In genomic region chr3:126487151-126487771, GRCh38 we compare ENCODE assay signal across 10 cellular contexts. TPM values are rescaled to one million over a fixed set of nuclear protein-coding genes. Genes with fewer than 3 reads are reported as not detected.
A peak's percentile ranks its signal among the peaks of the same experiment; 100 is the strongest.
DNase-seq lines count a peak whose midpoint lies in the region; ATAC-seq and TF ChIP-seq lines count a peak whose summit lies in the region.
"Had no signal": no experiment of that assay in that cellular context is flagged by ENCODE, and none has a peak within 500 bp of the region (broad histone marks: within the 10 kb centered on the region; RNA-seq: fewer than 3 reads in every experiment).

No MANE protein-coding gene starts in this region.

- H3K27ac ChIP-seq in foreskin keratinocyte, result no peak overlapping the region
- H3K27ac ChIP-seq: C4-2B had no signal

- H3K27me3 ChIP-seq in foreskin keratinocyte, result peaks cover 3% of the 10 kb centered on the region

- H3K4me3 Mint-ChIP-seq in activated T-cell treated with anti-CD3 and anti-CD28 coated beads, Interleukin-2, amount 50 U/mL, for 24 hours, result no peak overlapping the region
- H3K4me3 Mint-ChIP-seq in T-helper 17 cell, result no peak overlapping the region
- no peak overlapping the region for H3K4me3 Mint-ChIP-seq in stimulated activated naive CD8-positive, alpha-beta T cell treated with anti-CD3 and anti-CD28 coated beads, Interleukin-15, Interleukin-2, amounts not matched to agents 100 ng/mL and 50 ng/mL, for 24 hours

- no peaks in the 10 kb centered on the region for H3K4me1 ChIP-seq in foreskin keratinocyte

- no peaks in the 10 kb centered on the region for H3K27me3 Mint-ChIP-seq in activated T-cell treated with anti-CD3 and anti-CD28 coated beads, Interleukin-2, amount 50 U/mL, for 24 hours
- H3K27me3 Mint-ChIP-seq in T-helper 17 cell, result peaks cover 12% of the 10 kb centered on the region
- H3K27me3 Mint-ChIP-seq in stimulated activated naive CD8-positive, alpha-beta T cell treated with anti-CD3 and anti-CD28 coated beads, Interleukin-15, Interleukin-2, amounts not matched to agents 100 ng/mL and 50 ng/mL, for 24 hours, result no peaks in the 10 kb centered on the region

- H3K36me3 Mint-ChIP-seq in activated T-cell treated with anti-CD3 and anti-CD28 coated beads, Interleukin-2, amount 50 U/mL, for 24 hours (ENCODE audit: low read depth), result no peaks in the 10 kb centered on the region
- H3K36me3 Mint-ChIP-seq in T-helper 17 cell (ENCODE audit: low read depth), result peaks cover 2% of the 10 kb centered on the region
- no peaks in the 10 kb centered on the region for H3K36me3 Mint-ChIP-seq in stimulated activated naive CD8-positive, alpha-beta T cell treated with anti-CD3 and anti-CD28 coated beads, Interleukin-15, Interleukin-2, amounts not matched to agents 100 ng/mL and 50 ng/mL, for 24 hours (ENCODE audit: low read depth)

- no peaks in the 10 kb centered on the region for H3K9me3 Mint-ChIP-seq in activated T-cell treated with anti-CD3 and anti-CD28 coated beads, Interleukin-2, amount 50 U/mL, for 24 hours
- H3K9me3 Mint-ChIP-seq in stimulated activated naive CD8-positive, alpha-beta T cell treated with anti-CD3 and anti-CD28 coated beads, Interleukin-15, Interleukin-2, amounts not matched to agents 100 ng/mL and 50 ng/mL, for 24 hours, result no peaks in the 10 kb centered on the region

- peak overlapping the region; percentile 82 for H3K27ac Mint-ChIP-seq in activated T-cell treated with anti-CD3 and anti-CD28 coated beads, Interleukin-2, amount 50 U/mL, for 24 hours
- H3K27ac Mint-ChIP-seq in T-helper 17 cell, result no peak overlapping the region
- peak overlapping the region; percentile 88 for H3K27ac Mint-ChIP-seq in stimulated activated naive CD8-positive, alpha-beta T cell treated with anti-CD3 and anti-CD28 coated beads, Interleukin-15, Interleukin-2, amounts not matched to agents 100 ng/mL and 50 ng/mL, for 24 hours

- H3K4me1 Mint-ChIP-seq in activated T-cell treated with anti-CD3 and anti-CD28 coated beads, Interleukin-2, amount 50 U/mL, for 24 hours (ENCODE audit: low read depth), result peaks cover 11% of the 10 kb centered on the region
- peaks cover 8% of the 10 kb centered on the region for H3K4me1 Mint-ChIP-seq in T-helper 17 cell
- H3K4me1 Mint-ChIP-seq in stimulated activated naive CD8-positive, alpha-beta T cell treated with anti-CD3 and anti-CD28 coated beads, Interleukin-15, Interleukin-2, amounts not matched to agents 100 ng/mL and 50 ng/mL, for 24 hours (ENCODE audit: low read depth), result peaks cover 12% of the 10 kb centered on the region

- ATAC-seq in T-helper 17 cell (peak; percentile 27), foreskin keratinocyte (peak; percentile 72)
- ATAC-seq: left colon had no signal

- no peaks in the 10 kb centered on the region for H3K9me3 ChIP-seq in T-helper 17 cell (ENCODE audit: control insufficient read depth, low read length, poor library complexity, severe bottlenecking)

- DNase-seq in activated T-cell treated with anti-CD3 and anti-CD28 coated beads, Interleukin-2, amount 50 U/mL, for 24 hours, result no peak
- DNase-seq in activated T-cell treated with anti-CD3 and anti-CD28 coated beads for 4 hours (no peak), T-helper 17 cell (no peak), foreskin keratinocyte (peak; percentile 29 to 68), NCI-H1417 treated with DMSO at 0.1 percent for 48 hours (lab: John Stamatoyannopoulos, UW) (no peak), dedifferentiated amniotic fluid mesenchymal stem cell (ENCODE audit: extremely low spot score) (no peak), mesenteric fat pad (ENCODE audit: low spot score) (no peak)
- DNase-seq: left colon had no signal

- peak; percentile 20 for TF ChIP-seq CTCF in foreskin keratinocyte (conservative IDR thresholded peaks at IDR 0.05)

RNA-seq across cellular contexts. Expression of gene ZXDC, which starts 11.6 kb away (rescaled TPM):
- 10 to 100 TPM; 57.2 to 59.0 TPM for total RNA-seq in T-helper 17 cell
- total RNA-seq in foreskin keratinocyte, result 13.9 and 15.4 TPM in 2 replicates
- polyA plus RNA-seq in foreskin keratinocyte, result 5.6 and 6.5 TPM in 2 replicates
- 29.4 TPM for total RNA-seq in mesenteric fat pad

RNA-seq across cellular contexts. Expression of gene UROC1, which starts 30.3 kb away (rescaled TPM):
- total RNA-seq in T-helper 17 cell (not detected), foreskin keratinocyte (not detected in 2 replicates), mesenteric fat pad (not detected)
- polyA plus RNA-seq in foreskin keratinocyte, result not detected in 2 replicates
- total RNA-seq: left colon had no signal

RNA-seq across cellular contexts. Expression of gene CHST13, which starts 36.7 kb away (rescaled TPM):
- total RNA-seq in T-helper 17 cell (under 1 TPM; 0.15 to 0.18 TPM), foreskin keratinocyte (0.11 TPM in 1 of 2 replicates, not detected in the other), mesenteric fat pad (2.3 TPM)
- polyA plus RNA-seq in foreskin keratinocyte, result 0.02 TPM in 1 of 2 replicates, not detected in the other

Comparison
In these comparisons a context has a peak if more than half of its experiments do, and no peak if none do; other contexts are left out.
1. DNase-seq: peak in foreskin keratinocyte (2 of 2); none in activated T-cell treated with anti-CD3 and anti-CD28 coated beads, Interleukin-2, amount 50 U/mL, for 24 hours (single experiment), activated T-cell treated with anti-CD3 and anti-CD28 coated beads for 4 hours (single experiment), T-helper 17 cell (0 of 3), NCI-H1417 treated with DMSO at 0.1 percent for 48 hours (single experiment), dedifferentiated amniotic fluid mesenchymal stem cell (single experiment) and mesenteric fat pad (single experiment).